ENCODE assay signal across 16 cellular contexts in genomic region chr17:35714988-35715387, GRCh38. TPM values are rescaled to one million over a fixed set of nuclear protein-coding genes. Genes with fewer than 3 reads are reported as not detected.
DNase-seq lines count a peak whose midpoint lies in the region; ATAC-seq and TF ChIP-seq lines count a peak whose summit lies in the region.
"Had no signal": no experiment of that assay in that cellular context is flagged by ENCODE, and none has a peak within 500 bp of the region (broad histone marks: within the 10 kb centered on the region; RNA-seq: fewer than 3 reads in every experiment).

No MANE protein-coding gene starts in this region.

- DNase-seq in heart right ventricle = no peak
- DNase-seq in left cardiac atrium = no peak
- DNase-seq in esophagus muscularis mucosa (ENCODE audit: extremely low spot score) = no peak
- DNase-seq in psoas muscle = no peak
- DNase-seq in T-helper 17 cell = no peak
- DNase-seq in RPMI8226 = no peak
- DNase-seq: ACHN; CD4-positive, CD25-positive, alpha-beta regulatory T cell; GF-D8 had no signal

- H3K36me3 Mint-ChIP-seq in T-helper 17 cell (ENCODE audit: low read depth) = peaks cover 5% of the 10 kb centered on the region

- H3K4me3 Mint-ChIP-seq in T-helper 17 cell = no peak overlapping the region
- H3K4me3 Mint-ChIP-seq: CD4-positive, CD25-positive, alpha-beta regulatory T cell had no signal

- TF ChIP-seq EP300 in esophagus muscularis mucosa (IDR thresholded peaks at IDR 0.05) = no peak

- no peaks in the 10 kb centered on the region for H3K27me3 Mint-ChIP-seq in T-helper 17 cell
- H3K27me3 Mint-ChIP-seq: CD4-positive, CD25-positive, alpha-beta regulatory T cell had no signal

- no peak for TF ChIP-seq POLR2A in esophagus muscularis mucosa (IDR thresholded peaks at IDR 0.05; ENCODE audit: low read depth)

- H3K9me3 ChIP-seq in heart right ventricle = no peaks in the 10 kb centered on the region
- H3K9me3 ChIP-seq in esophagus muscularis mucosa = no peaks in the 10 kb centered on the region
- H3K9me3 ChIP-seq in psoas muscle = no peaks in the 10 kb centered on the region
- H3K9me3 ChIP-seq in T-helper 17 cell (ENCODE audit: control insufficient read depth, low read length, poor library complexity, severe bottlenecking) = no peaks in the 10 kb centered on the region
- H3K9me3 ChIP-seq: BLaER1 treated with 17β-estradiol and CSF1 and Interleukin-3, amounts not matched to agents 10 nM and 100 nM had no signal

- peaks cover 9 to 60% (median 38%) of the 10 kb centered on the region in 9 donors for H3K4me1 ChIP-seq in heart right ventricle
- peaks cover 51 to 84% (median 67%) of the 10 kb centered on the region in 4 donors for H3K4me1 ChIP-seq in esophagus muscularis mucosa
- H3K4me1 ChIP-seq in psoas muscle = peaks cover 51% of the 10 kb centered on the region

- ATAC-seq in heart right ventricle (no peak), left cardiac atrium (no peak), SK-N-SH treated with all-trans-retinoic acid at 6 μM for 48 hours (peak; percentile 51), psoas muscle (no peak), T-helper 17 cell (no peak), HG03045 (IDR thresholded peaks at IDR 0.05; ENCODE audit: unreplicated experiment) (no peak)
- ATAC-seq: HCT116 had no signal

- H3K27ac ChIP-seq in heart right ventricle (peak overlapping the region in 8 of 10 donors; percentile 34 to 92 (median 84)), esophagus muscularis mucosa (replicated peaks in 1 of 4) (peak overlapping the region; percentile 73 to 85 (median 80)), psoas muscle (peak overlapping the region; percentile 80)
- H3K27ac ChIP-seq: BLaER1 treated with 17β-estradiol and CSF1 and Interleukin-3, amounts not matched to agents 10 nM and 100 nM had no signal

- 82 to 93% methylated on average over 2 of the region's 2 CpGs for WGBS in heart right ventricle, 2 donors
- 73% methylated on average over 2 of the region's 2 CpGs for WGBS in esophagus muscularis mucosa
- 88 to 89% (median 88%) methylated on average over 2 of the region's 2 CpGs for WGBS in psoas muscle, 3 donors

- intact Hi-C loops in heart right ventricle (cut with DNase I) = no loop called here
- intact Hi-C loops in left cardiac atrium (cut with DNase I) = no loop called here
- intact Hi-C loops in esophagus muscularis mucosa (cut with DNase I) = no loop called here
- intact Hi-C loops in psoas muscle (cut with DNase I) = loop anchor here in 1 of 2 donors (5.0 kb wide), 1 partner anchor 53 kb away; no protein-coding TSS in a partner anchor

- peaks cover 8% of the 10 kb centered on the region for H3K4me1 Mint-ChIP-seq in T-helper 17 cell

- no peaks in the 10 kb centered on the region for H3K27me3 ChIP-seq in heart right ventricle
- no peaks in the 10 kb centered on the region for H3K27me3 ChIP-seq in esophagus muscularis mucosa
- no peaks in the 10 kb centered on the region for H3K27me3 ChIP-seq in psoas muscle (ENCODE audit: insufficient read depth in 3 of 3, low read length in 2 of 3)
- H3K27me3 ChIP-seq: BLaER1 treated with 17β-estradiol and CSF1 and Interleukin-3, amounts not matched to agents 10 nM and 100 nM had no signal

- no peak overlapping the region for H3K27ac Mint-ChIP-seq in T-helper 17 cell
- H3K27ac Mint-ChIP-seq: CD4-positive, CD25-positive, alpha-beta regulatory T cell had no signal

- H3K4me3 ChIP-seq in heart right ventricle = no peak overlapping the region
- H3K4me3 ChIP-seq in esophagus muscularis mucosa = no peak overlapping the region
- H3K4me3 ChIP-seq in psoas muscle = no peak overlapping the region
- H3K4me3 ChIP-seq: BLaER1 treated with 17β-estradiol and CSF1 and Interleukin-3, amounts not matched to agents 10 nM and 100 nM had no signal

- TF ChIP-seq CTCF in heart right ventricle (IDR thresholded peaks at IDR 0.05) = no peak
- no peak for TF ChIP-seq CTCF in esophagus muscularis mucosa (IDR thresholded peaks at IDR 0.05)
- TF ChIP-seq CTCF in psoas muscle (IDR thresholded peaks at IDR 0.05) = no peak

- H3K36me3 ChIP-seq in heart right ventricle (peaks cover 0 to 96% (median 11%) of the 10 kb centered on the region in 9 donors), esophagus muscularis mucosa (peaks cover 0 to 81% (median 32%) of the 10 kb centered on the region in 4 donors), psoas muscle (ENCODE audit: insufficient read depth in 1 of 2, low read depth in 1 of 2) (peaks cover 3 to 28% of the 10 kb centered on the region in 2 donors)

TF ChIP-seq in SK-N-SH treated with all-trans-retinoic acid at 6 μM for 48 hours, 23 proteins besides CTCF, POLR2A, EP300 and RAD21:
- TF ChIP-seq ISL1 (CRISPR knock-in tag; IDR thresholded peaks at IDR 0.05) = peak; percentile 82
- TF ChIP-seq BACH2 (CRISPR knock-in tag; IDR thresholded peaks at IDR 0.05; ENCODE audit: borderline replicate concordance) = no peak
- TF ChIP-seq SNAI2 (CRISPR knock-in tag; IDR thresholded peaks at IDR 0.05) = no peak
- TF ChIP-seq TOX (CRISPR knock-in tag; IDR thresholded peaks at IDR 0.05; ENCODE audit: borderline replicate concordance) = no peak
- no peak for TF ChIP-seq ZC3H10 (CRISPR knock-in tag; IDR thresholded peaks at IDR 0.05)
- TF ChIP-seq ZFP30 (CRISPR knock-in tag; IDR thresholded peaks at IDR 0.05) = no peak
- no peak for TF ChIP-seq ZFP3 (CRISPR knock-in tag; IDR thresholded peaks at IDR 0.05)

RNA-seq across cellular contexts. Expression of gene RASL10B, which starts 16.5 kb away (rescaled TPM):
- total RNA-seq in heart right ventricle (10 to 100 TPM in 9 of 10 donors, 1 to 10 TPM in 1; 9.0 to 26.2 (median 11.9) TPM), left cardiac atrium (10 to 100 TPM; 23.9 to 24.7 TPM), esophagus muscularis mucosa (10 to 100 TPM; 10.3 to 28.1 (median 17.4) TPM), psoas muscle (10 to 100 TPM in 1 of 4 donors, 1 to 10 TPM in 3; 5.3 to 10.1 (median 6.9) TPM), T-helper 17 cell (under 1 TPM; 0.10 to 0.50 TPM)
- polyA plus RNA-seq in heart right ventricle (1 to 10 TPM; 3.9 to 6.9 TPM), psoas muscle (10 to 100 TPM in 1 of 3 donors, 1 to 10 TPM in 2; 3.4 to 10.7 (median 6.6) TPM)
- total RNA-seq: CD4-positive, CD25-positive, alpha-beta regulatory T cell had no signal

RNA-seq across cellular contexts. Expression of gene GAS2L2, which starts 38.1 kb away (rescaled TPM):
- under 1 TPM in 6 of 10 donors, not detected in 4; 0.09 to 0.89 (median 0.14) TPM for total RNA-seq in heart right ventricle
- under 1 TPM; 0.03 to 0.15 TPM for polyA plus RNA-seq in heart right ventricle
- total RNA-seq in left cardiac atrium = 1 to 10 TPM in 1 of 2 donors, under 1 TPM in 1; 0.47 to 1.1 TPM
- total RNA-seq in esophagus muscularis mucosa = under 1 TPM; 0.42 to 0.80 (median 0.48) TPM
- under 1 TPM in 3 of 4 donors, not detected in 1; 0.09 to 0.27 (median 0.10) TPM for total RNA-seq in psoas muscle
- polyA plus RNA-seq in psoas muscle = under 1 TPM; 0.04 to 0.19 (median 0.15) TPM
- total RNA-seq in T-helper 17 cell = not detected
- total RNA-seq: A172; CD4-positive, CD25-positive, alpha-beta regulatory T cell had no signal
- polyA plus RNA-seq: CD4-positive, CD25-positive, alpha-beta regulatory T cell had no signal

RNA-seq across cellular contexts. Expression of gene C17orf50, which starts 45.7 kb away (rescaled TPM):
- total RNA-seq in heart right ventricle (not detected), left cardiac atrium (not detected), esophagus muscularis mucosa (not detected), psoas muscle (not detected), T-helper 17 cell (not detected)
- polyA plus RNA-seq in heart right ventricle (not detected), psoas muscle (under 1 TPM in 1 of 3 donors, not detected in 2; 0.08 TPM)
- total RNA-seq: A172; CD4-positive, CD25-positive, alpha-beta regulatory T cell; H4; HT-29 had no signal
- polyA plus RNA-seq: CD4-positive, CD25-positive, alpha-beta regulatory T cell had no signal

Comparison
In these comparisons a context has a peak if more than half of its experiments do, and no peak if none do; other contexts are left out.
1. RNA of gene RASL10B, which starts 16.5 kb away (total RNA-seq): 23.9 to 24.7 TPM in left cardiac atrium, 10.3 to 28.1 TPM in esophagus muscularis mucosa, 9.0 to 26.2 TPM in heart right ventricle and 5.3 to 10.1 TPM in psoas muscle; 0.10 to 0.50 TPM in T-helper 17 cell; every median in the first group is over 4 times any median in the second.
2. Peak in every context shown above with its lines, with median percentiles within 50 percentile points of each other: H3K27ac ChIP-seq.